In genomic region chr17:5699789-5700188, GRCh38 we compare ENCODE assay signal across 22 cellular contexts.
"Had no signal": no experiment of that assay in that cellular context is flagged by ENCODE, and none has a peak within 500 bp of the region (broad histone marks: within the 10 kb centered on the region; RNA-seq: fewer than 3 reads in every experiment).

No MANE protein-coding gene starts in this region.

- H3K4me1 Mint-ChIP-seq: activated B cell treated with CpG ODN at 0.5 μM for 24 hours; naive thymus-derived CD4-positive, alpha-beta T cell had no signal

- H3K27ac ChIP-seq: breast epithelium, epithelial cell of prostate, esophagus squamous epithelium, heart right ventricle, suprapubic skin, tibial artery had no signal

- H3K36me3 Mint-ChIP-seq: activated naive CD4-positive, alpha-beta T cell treated with anti-CD3 and anti-CD28 coated beads, Interleukin-2, amount 50 U/mL, for 72 hours had no signal

- H3K4me3 Mint-ChIP-seq: activated B cell treated with CpG ODN at 0.5 μM for 24 hours; activated CD8-positive, alpha-beta T cell treated with anti-CD3 and anti-CD28 coated beads for 36 hours; activated T-cell treated with anti-CD3 and anti-CD28 coated beads, Interleukin-2, amount 50 U/mL, for 4 hours had no signal

- DNase-seq: activated B cell treated with CpG ODN at 0.5 μM for 24 hours; activated CD4-positive, alpha-beta T cell treated with anti-CD3 and anti-CD28 coated beads, Interleukin-2, amount 50 U/mL, for 1 hour; activated CD8-positive, alpha-beta T cell treated with anti-CD3 and anti-CD28 coated beads for 36 hours; activated T-cell treated with anti-CD3 and anti-CD28 coated beads, Interleukin-2, amount 50 U/mL, for 4 hours; central memory CD4-positive, alpha-beta T cell; esophagus squamous epithelium; foreskin melanocyte; heart right ventricle; midbrain; naive thymus-derived CD4-positive, alpha-beta T cell; occipital lobe; right cardiac atrium; stimulated activated CD4-positive, alpha-beta T cell treated with anti-CD3 and anti-CD28 coated beads, Interleukin-15, amount 100 ng/mL, for 24 hours; stimulated activated CD4-positive, alpha-beta T cell treated with anti-CD3 and anti-CD28 coated beads, Interleukin-2, amount 100 ng/mL, for 24 hours; stimulated activated naive CD4-positive, alpha-beta T cell; T-helper 2 cell; tibial artery had no signal

- H3K36me3 ChIP-seq: breast epithelium, esophagus squamous epithelium, heart right ventricle, suprapubic skin, tibial artery had no signal

- H3K4me3 ChIP-seq: breast epithelium, esophagus squamous epithelium, heart right ventricle, suprapubic skin, tibial artery had no signal

- H3K9me3 Mint-ChIP-seq: activated T-helper 2 cell treated with anti-CD3 and anti-CD28 coated beads, Interferon-gamma antibody, Interleukin-2, Interleukin-4, amounts not matched to agents 10 μg/mL and 5 μg/mL and 100 μg/mL, durations not matched to agents 14 hours and 24 hours and 36 hours had no signal

- ATAC-seq: activated CD8-positive, alpha-beta T cell treated with anti-CD3 and anti-CD28 coated beads for 36 hours; activated naive CD4-positive, alpha-beta T cell treated with anti-CD3 and anti-CD28 coated beads, Interleukin-2, amount 50 U/mL, for 72 hours; activated T-cell treated with anti-CD3 and anti-CD28 coated beads, Interleukin-2, amount 50 U/mL, for 4 hours; heart right ventricle; naive thymus-derived CD4-positive, alpha-beta T cell; right cardiac atrium had no signal

- H3K4me1 ChIP-seq: breast epithelium, esophagus squamous epithelium, heart right ventricle, suprapubic skin, tibial artery had no signal

- H3K27ac Mint-ChIP-seq: activated B cell treated with CpG ODN at 0.5 μM for 24 hours; activated CD8-positive, alpha-beta T cell treated with anti-CD3 and anti-CD28 coated beads for 36 hours; activated naive CD4-positive, alpha-beta T cell treated with anti-CD3 and anti-CD28 coated beads, Interleukin-2, amount 50 U/mL, for 72 hours; activated T-helper 2 cell treated with anti-CD3 and anti-CD28 coated beads, Interferon-gamma antibody, Interleukin-2, Interleukin-4, amounts not matched to agents 10 μg/mL and 5 μg/mL and 100 μg/mL, durations not matched to agents 14 hours and 24 hours and 36 hours; naive thymus-derived CD4-positive, alpha-beta T cell had no signal
